Comparison of ENCODE assay signal across 28 cellular contexts in genomic region chr16:54090602-54091001, GRCh38.
"Had no signal": no experiment of that assay in that cellular context is flagged by ENCODE, and none has a peak within 500 bp of the region (broad histone marks: within the 10 kb centered on the region; RNA-seq: fewer than 3 reads in every experiment).

No MANE protein-coding gene starts in this region.

- H3K27ac ChIP-seq: colonic mucosa, coronary artery, dorsolateral prefrontal cortex, epithelial cell of prostate, esophagus muscularis mucosa, esophagus squamous epithelium, foreskin keratinocyte, gastrocnemius medialis, gastroesophageal sphincter, heart left ventricle, heart right ventricle had no signal

- FAIRE-seq: colon, endometrium, endothelial cell of umbilical vein, frontal cortex had no signal

- ATAC-seq: effector memory CD8-positive, alpha-beta T cell; esophagus mucosa; foreskin keratinocyte; gastrocnemius medialis; gastroesophageal sphincter; heart left ventricle; heart right ventricle had no signal

- H3K9me3 ChIP-seq: colonic mucosa, esophagus squamous epithelium, gastrocnemius medialis, heart left ventricle had no signal

- H3K27me3 ChIP-seq: colonic mucosa, dorsolateral prefrontal cortex, esophagus muscularis mucosa, esophagus squamous epithelium, foreskin keratinocyte, gastrocnemius medialis, gastroesophageal sphincter, heart left ventricle, heart right ventricle had no signal

- H3K4me1 ChIP-seq: colonic mucosa, esophagus muscularis mucosa, esophagus squamous epithelium, foreskin keratinocyte, gastrocnemius medialis, gastroesophageal sphincter, heart left ventricle, heart right ventricle had no signal

- H3K4me3 ChIP-seq: colonic mucosa, coronary artery, dorsolateral prefrontal cortex, esophagus muscularis mucosa, esophagus squamous epithelium, gastrocnemius medialis, gastroesophageal sphincter, heart left ventricle, heart right ventricle had no signal

- DNase-seq: colonic mucosa; cortex of kidney; dermis blood vessel endothelial cell; dorsolateral prefrontal cortex; effector CD4-positive, alpha-beta T cell; effector CD8-positive, alpha-beta T cell; effector memory CD4-positive, alpha-beta T cell; effector memory CD8-positive, alpha-beta T cell; endodermal cell; erythroblast; esophagus squamous epithelium; foreskin fibroblast; foreskin keratinocyte; foreskin melanocyte; gastrocnemius medialis; glutamatergic neuron; head of caudate nucleus; heart left ventricle; heart right ventricle had no signal

- H3K36me3 ChIP-seq: colonic mucosa, esophagus muscularis mucosa, gastrocnemius medialis had no signal
